In genomic region chr1:162983671-162984425, GRCh38 we compare ENCODE assay signal across 1 cellular context.
TF ChIP-seq lines count a peak whose summit lies in the region.

No MANE protein-coding gene starts in this region.

TF ChIP-seq in endothelial cell of umbilical vein, 7 proteins besides CTCF, POLR2A, EP300 and RAD21:
- no peak for TF ChIP-seq MYC (IDR thresholded peaks at IDR 0.05; ENCODE audit: low read depth, low read length)
- TF ChIP-seq EZH2 (IDR thresholded peaks at IDR 0.05; ENCODE audit: borderline replicate concordance, low read depth, low read length, severe bottlenecking): no peak
- no peak for TF ChIP-seq MAX (IDR thresholded peaks at IDR 0.05; ENCODE audit: insufficient read depth, insufficient read length)
- no peak for TF ChIP-seq POLR2AphosphoS5 (IDR thresholded peaks at IDR 0.05; ENCODE audit: insufficient read depth, low read depth, low read length)
- TF ChIP-seq JUN (IDR thresholded peaks at IDR 0.05; ENCODE audit: borderline replicate concordance, insufficient read depth, insufficient read length, low read depth): no peak
- no peak for TF ChIP-seq GATA2 (IDR thresholded peaks at IDR 0.05; ENCODE audit: insufficient read depth, insufficient read length, low read depth, low read length)
- TF ChIP-seq FOS (IDR thresholded peaks at IDR 0.05; ENCODE audit: borderline replicate concordance, insufficient read depth, low read length): no peak
